ENCODE assay signal across 8 cellular contexts in genomic region chrX:40267334-40268118, GRCh38.
DNase-seq lines count a peak whose midpoint lies in the region; ATAC-seq and TF ChIP-seq lines count a peak whose summit lies in the region.

No MANE protein-coding gene starts in this region.

- 6% methylated on average over 29 of the region's 29 CpGs for WGBS in right cardiac atrium

- H3K27ac ChIP-seq in WERI-Rb-1: peak overlapping the region; percentile 39
- H3K27ac ChIP-seq in right cardiac atrium (ENCODE audit: low read length): peak overlapping the region; percentile 54

- H3K4me3 Mint-ChIP-seq in activated naive CD4-positive, alpha-beta T cell treated with anti-CD3 and anti-CD28 coated beads, Interleukin-2, amount 50 U/mL, for 24 hours: peak overlapping the region; percentile 68
- peak overlapping the region; percentile 69 to 79 for H3K4me3 Mint-ChIP-seq in stimulated activated naive CD8-positive, alpha-beta T cell treated with anti-CD3 and anti-CD28 coated beads, Interleukin-15, amount 100 ng/mL, for 72 hours

- H3K36me3 Mint-ChIP-seq in activated naive CD4-positive, alpha-beta T cell treated with anti-CD3 and anti-CD28 coated beads, Interleukin-2, amount 50 U/mL, for 24 hours: no peaks in the 10 kb centered on the region

- peaks cover 11% of the 10 kb centered on the region for H3K4me1 ChIP-seq in right cardiac atrium (ENCODE audit: control insufficient read depth, insufficient read depth, low read length)

- TF ChIP-seq CTCF in WERI-Rb-1 (IDR thresholded peaks at IDR 0.05; ENCODE audit: low read depth, low read length): no peak

- ATAC-seq in right cardiac atrium (peak; percentile 14 to 34), HG03175 (IDR thresholded peaks at IDR 0.05; ENCODE audit: unreplicated experiment) (no peak)
- ATAC-seq in stimulated activated naive CD8-positive, alpha-beta T cell treated with anti-CD3 and anti-CD28 coated beads, Interleukin-15, amount 100 ng/mL, for 72 hours: peak; percentile 54

- no peaks in the 10 kb centered on the region for H3K9me3 ChIP-seq in WERI-Rb-1 (ENCODE audit: severe bottlenecking)
- no peaks in the 10 kb centered on the region for H3K9me3 ChIP-seq in right cardiac atrium (ENCODE audit: control insufficient read depth, low read length)

- no peaks in the 10 kb centered on the region for H3K36me3 ChIP-seq in WERI-Rb-1

- no peak overlapping the region for H3K27ac Mint-ChIP-seq in activated naive CD4-positive, alpha-beta T cell treated with anti-CD3 and anti-CD28 coated beads, Interleukin-2, amount 50 U/mL, for 24 hours
- H3K27ac Mint-ChIP-seq in stimulated activated naive CD8-positive, alpha-beta T cell treated with anti-CD3 and anti-CD28 coated beads, Interleukin-15, amount 100 ng/mL, for 72 hours: no peak overlapping the region

- peaks cover 10% of the 10 kb centered on the region for H3K4me1 Mint-ChIP-seq in activated naive CD4-positive, alpha-beta T cell treated with anti-CD3 and anti-CD28 coated beads, Interleukin-2, amount 50 U/mL, for 24 hours
- H3K4me1 Mint-ChIP-seq in stimulated activated naive CD8-positive, alpha-beta T cell treated with anti-CD3 and anti-CD28 coated beads, Interleukin-15, amount 100 ng/mL, for 72 hours: peaks cover 16% of the 10 kb centered on the region

- no peaks in the 10 kb centered on the region for H3K9me3 Mint-ChIP-seq in activated naive CD4-positive, alpha-beta T cell treated with anti-CD3 and anti-CD28 coated beads, Interleukin-2, amount 50 U/mL, for 24 hours
- no peaks in the 10 kb centered on the region for H3K9me3 Mint-ChIP-seq in stimulated activated naive CD8-positive, alpha-beta T cell treated with anti-CD3 and anti-CD28 coated beads, Interleukin-15, amount 100 ng/mL, for 72 hours

- H3K27me3 ChIP-seq in WERI-Rb-1 (ENCODE audit: insufficient read depth, low read depth, severe bottlenecking) (peaks cover 31% of the 10 kb centered on the region), right cardiac atrium (ENCODE audit: control insufficient read depth, insufficient read depth) (no peaks in the 10 kb centered on the region)

- H3K4me3 ChIP-seq in WERI-Rb-1 (ENCODE audit: low read depth, low read length): peak overlapping the region; percentile 35
- peak overlapping the region; percentile 36 for H3K4me3 ChIP-seq in right cardiac atrium (ENCODE audit: low read length)

- no peak for DNase-seq in activated naive CD4-positive, alpha-beta T cell (lab: John Stamatoyannopoulos, UW)
- DNase-seq in WERI-Rb-1 (no peak), right cardiac atrium (peak in 1 of 3 donors; percentile 65), 8988T (no peak), NAMALWA (ENCODE audit: low spot score) (no peak)
- DNase-seq in stimulated activated naive CD8-positive, alpha-beta T cell treated with anti-CD3 and anti-CD28 coated beads, Interleukin-15, amount 100 ng/mL, for 72 hours: no peak

- no peaks in the 10 kb centered on the region for H3K27me3 Mint-ChIP-seq in activated naive CD4-positive, alpha-beta T cell treated with anti-CD3 and anti-CD28 coated beads, Interleukin-2, amount 50 U/mL, for 24 hours
- H3K27me3 Mint-ChIP-seq in stimulated activated naive CD8-positive, alpha-beta T cell treated with anti-CD3 and anti-CD28 coated beads, Interleukin-15, amount 100 ng/mL, for 72 hours: no peaks in the 10 kb centered on the region

- intact Hi-C loops in right cardiac atrium (cut with DNase I): loop anchor here (5.0 to 10.0 kb wide), 4 partner anchors 90 to 453 kb away; no protein-coding TSS in a partner anchor
